In genomic region chr12:124918622-124918988, GRCh38 we compare ENCODE assay signal across 1 cellular context.
TF ChIP-seq lines count a peak whose summit lies in the region.

No MANE protein-coding gene starts in this region.

TF ChIP-seq in K562, 482 proteins besides CTCF, POLR2A, EP300 and RAD21:
- TF ChIP-seq TFAP4 (CRISPR knock-in tag; IDR thresholded peaks at IDR 0.05; ENCODE audit: borderline replicate concordance) (0 out of 2 replicates have a peak, but pooled peaks have one; percentile 14), ZNF134 (CRISPR knock-in tag; conservative IDR thresholded peaks at IDR 0.05) (0 out of 2 replicates have a peak, but pooled peaks have one; percentile 11)
